In the genomic region with DNA sequence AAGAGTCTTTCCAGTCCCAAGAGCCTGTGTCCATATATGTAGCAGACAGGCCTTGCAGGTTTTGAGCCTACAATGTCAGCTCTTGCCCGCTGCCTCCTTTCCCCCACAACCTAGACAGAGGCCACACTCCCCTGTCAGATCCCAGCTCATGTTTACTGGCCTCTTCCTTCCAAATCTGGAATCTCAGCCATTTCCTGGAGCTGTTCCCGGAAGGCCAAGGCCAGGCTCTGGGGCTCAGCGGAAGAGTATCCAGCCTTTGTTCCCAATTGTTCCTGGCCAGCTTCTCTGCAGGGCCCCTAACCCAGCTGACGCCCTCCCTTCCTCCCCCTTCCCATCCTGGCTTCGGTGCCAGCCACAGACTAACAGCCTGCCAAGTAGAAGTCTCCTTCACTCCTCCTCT, we compare ENCODE assay signal across 11 cellular contexts. TPM values are rescaled to one million over a fixed set of nuclear protein-coding genes. Genes with fewer than 3 reads are reported as not detected.
DNase-seq lines count a peak whose midpoint lies in the region; ATAC-seq and TF ChIP-seq lines count a peak whose summit lies in the region.
"Had no signal": no experiment of that assay in that cellular context is flagged by ENCODE, and none has a peak within 500 bp of the region (broad histone marks: within the 10 kb centered on the region; RNA-seq: fewer than 3 reads in every experiment).

No MANE protein-coding gene starts in this region.

- H3K36me3 ChIP-seq in BLaER1 (no peaks in the 10 kb centered on the region), ascending aorta (no peaks in the 10 kb centered on the region), ovary (no peaks in the 10 kb centered on the region), trophoblast cell (ENCODE audit: control insufficient read depth in 1 of 2, insufficient read depth in 2 of 2, low read length in 2 of 2) (no peaks in the 10 kb centered on the region)
- H3K36me3 ChIP-seq: cardiac muscle cell had no signal

- no peak overlapping the region for H3K18ac ChIP-seq in trophoblast cell (ENCODE audit: low read length)

- no peak overlapping the region for H3K27ac ChIP-seq in BLaER1
- peak overlapping the region; percentile 54 to 55 for H3K27ac ChIP-seq in ascending aorta
- H3K27ac ChIP-seq in ovary: peak overlapping the region; percentile 18 to 83
- no peak overlapping the region for H3K27ac ChIP-seq in trophoblast cell (ENCODE audit: low read depth, low read length)
- H3K27ac ChIP-seq: cardiac muscle cell had no signal

- no peak overlapping the region for H3K27ac Mint-ChIP-seq in natural killer cell treated with Interleukin-12 subunit alpha and Interleukin-12 subunit beta and Interleukin-15 and Interleukin-18, amount 100 ng/mL, for 72 hours
- H3K27ac Mint-ChIP-seq: CD4-positive, CD25-positive, alpha-beta regulatory T cell; T-helper 1 cell treated with Interleukin-12 subunit alpha and Interleukin-12 subunit beta and Interleukin-4 antibody, amounts not matched to agents 30 μg/mL and 1 μg/mL, for 36 hours had no signal

- H3K14ac ChIP-seq in trophoblast cell (ENCODE audit: low read length): no peak overlapping the region

- no peak overlapping the region for H4K8ac ChIP-seq in trophoblast cell (ENCODE audit: low read depth, low read length)

- intact Hi-C loops in ascending aorta (cut with DNase I): no loop called here
- intact Hi-C loops in Right ventricle myocardium superior (cut with DNase I): no loop called here
- intact Hi-C loops in ovary (cut with DNase I): no loop called here

- TF ChIP-seq POLR2A in ovary (IDR thresholded peaks at IDR 0.05): no peak

- H3K4me3 Mint-ChIP-seq in natural killer cell treated with Interleukin-12 subunit alpha and Interleukin-12 subunit beta and Interleukin-15 and Interleukin-18, amount 100 ng/mL, for 72 hours: no peak overlapping the region
- H3K4me3 Mint-ChIP-seq: CD4-positive, CD25-positive, alpha-beta regulatory T cell; T-helper 1 cell treated with Interleukin-12 subunit alpha and Interleukin-12 subunit beta and Interleukin-4 antibody, amounts not matched to agents 30 μg/mL and 1 μg/mL, for 36 hours had no signal

- H3K27me3 ChIP-seq in BLaER1 (no peaks in the 10 kb centered on the region), ascending aorta (no peaks in the 10 kb centered on the region), ovary (no peaks in the 10 kb centered on the region), trophoblast cell (ENCODE audit: insufficient read depth, low read length) (no peaks in the 10 kb centered on the region)

- H3K79me1 ChIP-seq in trophoblast cell (ENCODE audit: low read length): peaks cover 3% of the 10 kb centered on the region

- TF ChIP-seq CTCF in ascending aorta (IDR thresholded peaks at IDR 0.05): no peak
- no peak for TF ChIP-seq CTCF in ovary (IDR thresholded peaks at IDR 0.05)

- no peak for TF ChIP-seq EP300 in ovary (IDR thresholded peaks at IDR 0.05)

- no peak overlapping the region for H3K9ac ChIP-seq in BLaER1
- H3K9ac ChIP-seq in trophoblast cell (ENCODE audit: low read length): no peak overlapping the region

- H3K23ac ChIP-seq in trophoblast cell (ENCODE audit: low read length): no peak overlapping the region

- peak; percentile 59 for ATAC-seq in Right ventricle myocardium superior (ENCODE audit: poor library complexity)
- no peak for ATAC-seq in natural killer cell treated with Interleukin-12 subunit alpha and Interleukin-12 subunit beta and Interleukin-15 and Interleukin-18, amount 100 ng/mL, for 72 hours

- peaks cover 23% of the 10 kb centered on the region for H3K4me1 ChIP-seq in BLaER1
- H3K4me1 ChIP-seq in ascending aorta: no peaks in the 10 kb centered on the region
- H3K4me1 ChIP-seq in ovary (ENCODE audit: insufficient read depth): peaks cover 41% of the 10 kb centered on the region
- H3K4me1 ChIP-seq in trophoblast cell (ENCODE audit: control insufficient read depth in 1 of 2, insufficient read depth in 2 of 2, low read length in 2 of 2): peaks cover 22 to 27% of the 10 kb centered on the region in 2 experiments

- H3K9me3 Mint-ChIP-seq in natural killer cell treated with Interleukin-12 subunit alpha and Interleukin-12 subunit beta and Interleukin-15 and Interleukin-18, amount 100 ng/mL, for 72 hours: no peaks in the 10 kb centered on the region
- H3K9me3 Mint-ChIP-seq: CD4-positive, CD25-positive, alpha-beta regulatory T cell; T-helper 1 cell treated with Interleukin-12 subunit alpha and Interleukin-12 subunit beta and Interleukin-4 antibody, amounts not matched to agents 30 μg/mL and 1 μg/mL, for 36 hours had no signal

- no peaks in the 10 kb centered on the region for H3K4me1 Mint-ChIP-seq in natural killer cell treated with Interleukin-12 subunit alpha and Interleukin-12 subunit beta and Interleukin-15 and Interleukin-18, amount 100 ng/mL, for 72 hours (ENCODE audit: low read depth in 2 of 2)

- no peak overlapping the region for H2BK120ac ChIP-seq in trophoblast cell (ENCODE audit: insufficient read depth, low read length, poor library complexity)

- no peak overlapping the region for H4K91ac ChIP-seq in trophoblast cell (ENCODE audit: low read depth, low read length)

- no peak overlapping the region for H3K4me3 ChIP-seq in BLaER1
- no peak overlapping the region for H3K4me3 ChIP-seq in ascending aorta
- no peak overlapping the region for H3K4me3 ChIP-seq in ovary
- H3K4me3 ChIP-seq in trophoblast cell (ENCODE audit: low read depth, low read length): no peak overlapping the region
- H3K4me3 ChIP-seq: cardiac muscle cell had no signal

- H2AK5ac ChIP-seq in trophoblast cell (ENCODE audit: low read length): no peak overlapping the region

- peaks cover 25 to 36% of the 10 kb centered on the region in 2 donors for H3K27me3 Mint-ChIP-seq in natural killer cell treated with Interleukin-12 subunit alpha and Interleukin-12 subunit beta and Interleukin-15 and Interleukin-18, amount 100 ng/mL, for 72 hours

- H2BK12ac ChIP-seq in trophoblast cell (ENCODE audit: low read length): no peak overlapping the region

- DNase-seq in ascending aorta (ENCODE audit: low spot score in 2 of 2) (peak in 1 of 2 donors; percentile 64), Right ventricle myocardium superior (peak; percentile 68), ovary (peak; percentile 89 to 93 (median 91)), trophoblast cell (no peak), Kasumi-1 (lab: John Stamatoyannopoulos, UW) (no peak), T1000 (lab: John Stamatoyannopoulos, UW) (no peak)
- DNase-seq in natural killer cell treated with Interleukin-12 subunit alpha and Interleukin-12 subunit beta and Interleukin-15 and Interleukin-18, amount 100 ng/mL, for 72 hours (ENCODE audit: low spot score): no peak
- DNase-seq: CD4-positive, CD25-positive, alpha-beta regulatory T cell had no signal

- no peak overlapping the region for H2BK5ac ChIP-seq in trophoblast cell (ENCODE audit: low read depth, low read length, poor library complexity)

- 4 to 6% (median 6%) methylated on average over 5 of the region's 5 CpGs for WGBS in ovary, 3 donors
- WGBS in trophoblast cell (ENCODE audit: extremely low coverage, insufficient coverage, insufficient read length): no CpG with 5 or more reads among the region's 5 CpGs

- H3K9me3 ChIP-seq in BLaER1 (no peaks in the 10 kb centered on the region), ascending aorta (no peaks in the 10 kb centered on the region), ovary (no peaks in the 10 kb centered on the region), trophoblast cell (ENCODE audit: insufficient read depth, low read depth, low read length) (peaks cover 2% of the 10 kb centered on the region)

- H3K36me3 Mint-ChIP-seq in natural killer cell treated with Interleukin-12 subunit alpha and Interleukin-12 subunit beta and Interleukin-15 and Interleukin-18, amount 100 ng/mL, for 72 hours: no peaks in the 10 kb centered on the region
- H3K36me3 Mint-ChIP-seq: CD4-positive, CD25-positive, alpha-beta regulatory T cell had no signal

- no peaks in the 10 kb centered on the region for H4K20me1 ChIP-seq in BLaER1

- H3K4ac ChIP-seq in trophoblast cell (ENCODE audit: low read depth, low read length): no peak overlapping the region

- no peaks in the 10 kb centered on the region for H3K79me2 ChIP-seq in trophoblast cell (ENCODE audit: control insufficient read depth, insufficient read depth, low read length, poor library complexity)

- no peak overlapping the region for H2AFZ ChIP-seq in trophoblast cell (ENCODE audit: insufficient read depth, low read length, poor library complexity)

- H4K12ac ChIP-seq in trophoblast cell (ENCODE audit: low read depth, low read length): no peak overlapping the region

- H3K4me2 ChIP-seq in BLaER1 (peak overlapping the region; percentile 84), trophoblast cell (ENCODE audit: low read length) (no peak overlapping the region)

RNA-seq across cellular contexts. Expression of gene ROBO4, which starts 1.0 kb away (rescaled TPM):
- total RNA-seq in ascending aorta (51.5 TPM), Right ventricle myocardium superior (21.9 TPM), ovary (10 to 100 TPM in 4 of 7 donors, 1 to 10 TPM in 3; 5.9 to 22.0 (median 10.0) TPM)
- 10 to 100 TPM in 1 of 2 donors, 1 to 10 TPM in 1; 7.8 to 12.0 TPM for polyA plus RNA-seq in ovary
- 0.03 and 0.06 TPM in 2 replicates for polyA plus RNA-seq in trophoblast cell (2013)
- not detected for total RNA-seq in natural killer cell treated with Interleukin-12 subunit alpha and Interleukin-12 subunit beta and Interleukin-15 and Interleukin-18, amount 100 ng/mL, for 72 hours

RNA-seq across cellular contexts. Expression of gene HEPN1, which starts 20.3 kb away (rescaled TPM):
- total RNA-seq in ascending aorta: not detected
- total RNA-seq in Right ventricle myocardium superior: not detected
- total RNA-seq in ovary: under 1 TPM in 2 of 7 donors, not detected in 5; 0.24 to 0.48 TPM
- not detected for polyA plus RNA-seq in ovary
- not detected in 2 replicates for polyA plus RNA-seq in trophoblast cell (2013)
- not detected for total RNA-seq in natural killer cell treated with Interleukin-12 subunit alpha and Interleukin-12 subunit beta and Interleukin-15 and Interleukin-18, amount 100 ng/mL, for 72 hours
- total RNA-seq: cardiac muscle cell; CD4-positive, CD25-positive, alpha-beta regulatory T cell had no signal
- polyA plus RNA-seq: cardiac muscle cell; CD4-positive, CD25-positive, alpha-beta regulatory T cell had no signal

RNA-seq across cellular contexts. Expression of gene ROBO3, which starts 33.5 kb away (rescaled TPM):
- 37.5 TPM for total RNA-seq in ascending aorta
- 3.0 TPM for total RNA-seq in Right ventricle myocardium superior
- total RNA-seq in ovary: 10 to 100 TPM; 36.9 to 90.4 (median 56.7) TPM
- 10 to 100 TPM; 15.2 to 62.8 TPM for polyA plus RNA-seq in ovary
- 3.2 TPM in 2 replicates for polyA plus RNA-seq in trophoblast cell (2013)
- total RNA-seq in natural killer cell treated with Interleukin-12 subunit alpha and Interleukin-12 subunit beta and Interleukin-15 and Interleukin-18, amount 100 ng/mL, for 72 hours: 1 to 10 TPM; 5.3 to 7.9 TPM

RNA-seq across cellular contexts. Expression of gene HEPACAM, which starts 37.1 kb away (rescaled TPM):
- not detected for total RNA-seq in ascending aorta
- 0.35 TPM for total RNA-seq in Right ventricle myocardium superior
- under 1 TPM in 2 of 7 donors, not detected in 5; 0.10 TPM for total RNA-seq in ovary
- polyA plus RNA-seq in ovary: under 1 TPM in 1 of 2 donors, not detected in 1; 0.13 TPM
- 0.04 TPM in 1 of 2 replicates, not detected in the other for polyA plus RNA-seq in trophoblast cell (2013)
- total RNA-seq in natural killer cell treated with Interleukin-12 subunit alpha and Interleukin-12 subunit beta and Interleukin-15 and Interleukin-18, amount 100 ng/mL, for 72 hours: not detected
- total RNA-seq: CD4-positive, CD25-positive, alpha-beta regulatory T cell had no signal
- polyA plus RNA-seq: cardiac muscle cell; CD4-positive, CD25-positive, alpha-beta regulatory T cell had no signal

RNA-seq across cellular contexts. Expression of gene CCDC15, which starts 55.3 kb away (rescaled TPM):
- not detected for total RNA-seq in ascending aorta
- 0.24 TPM for total RNA-seq in Right ventricle myocardium superior
- 1 to 10 TPM in 5 of 7 donors, under 1 TPM in 2; 0.87 to 1.9 (median 1.4) TPM for total RNA-seq in ovary
- 1 to 10 TPM in 1 of 2 donors, under 1 TPM in 1; 0.82 to 1.1 TPM for polyA plus RNA-seq in ovary
- 1.5 TPM in 2 replicates for polyA plus RNA-seq in trophoblast cell (2013)
- 1 to 10 TPM; 2.7 to 6.8 TPM for total RNA-seq in natural killer cell treated with Interleukin-12 subunit alpha and Interleukin-12 subunit beta and Interleukin-15 and Interleukin-18, amount 100 ng/mL, for 72 hours

Comparison
In these comparisons a context has a peak if more than half of its experiments do, and no peak if none do; other contexts are left out.
1. H3K27ac ChIP-seq: peak in ascending aorta (2 of 2) and ovary (2 of 2); none in BLaER1 (single experiment) and trophoblast cell (single experiment).
2. DNase-seq: peak in Right ventricle myocardium superior (single experiment) and ovary (5 of 5); none in trophoblast cell (0 of 2), Kasumi-1 (0 of 2), T1000 (single experiment) and natural killer cell treated with Interleukin-12 subunit alpha and Interleukin-12 subunit beta and Interleukin-15 and Interleukin-18, amount 100 ng/mL, for 72 hours (single experiment).
3. RNA of gene ROBO4, which starts 1.0 kb away (total RNA-seq): 51.5 TPM in ascending aorta (single experiment), 21.9 TPM in Right ventricle myocardium superior (single experiment) and 5.9 to 22.0 TPM in ovary; not detected in natural killer cell treated with Interleukin-12 subunit alpha and Interleukin-12 subunit beta and Interleukin-15 and Interleukin-18, amount 100 ng/mL, for 72 hours; every median in the first group is over 4 times any median in the second.